ENCODE assay signal across 14 cellular contexts in the genomic region with DNA sequence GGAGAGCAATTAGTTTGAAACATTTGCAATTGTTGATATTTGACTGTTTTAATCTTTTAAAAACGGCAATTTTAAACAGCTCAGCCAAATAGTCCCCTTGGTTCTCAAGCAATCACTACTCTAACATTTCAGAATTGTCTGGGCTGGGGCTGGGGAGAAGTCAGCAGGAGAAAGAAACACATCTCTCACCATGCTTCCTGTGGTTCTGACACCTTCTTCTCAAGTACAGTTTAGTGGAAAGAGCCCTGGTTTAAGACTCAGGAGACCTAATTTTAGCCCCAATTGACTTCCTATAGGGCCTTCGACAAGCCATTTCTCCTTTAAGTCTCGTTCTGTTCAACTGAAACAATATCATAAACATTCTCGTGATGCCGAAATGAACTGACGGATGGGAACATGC.
DNase-seq lines count a peak whose midpoint lies in the region; ATAC-seq and TF ChIP-seq lines count a peak whose summit lies in the region.
"Had no signal": no experiment of that assay in that cellular context is flagged by ENCODE, and none has a peak within 500 bp of the region (broad histone marks: within the 10 kb centered on the region; RNA-seq: fewer than 3 reads in every experiment).

No MANE protein-coding gene starts in this region.

- H3K4me1 ChIP-seq in ACC112 (ENCODE audit: control insufficient read depth, insufficient read depth, low read length, unreplicated experiment) (peaks cover 35% of the 10 kb centered on the region), psoas muscle (peaks cover 32% of the 10 kb centered on the region)
- H3K4me1 ChIP-seq in effector memory CD4-positive, alpha-beta T cell (ENCODE audit: control insufficient read depth, insufficient read depth, low read length, poor library complexity, severe bottlenecking): no peaks in the 10 kb centered on the region

- no peaks in the 10 kb centered on the region for H3K27me3 ChIP-seq in ACC112 (ENCODE audit: insufficient read depth, low read length)
- H3K27me3 ChIP-seq in dorsolateral prefrontal cortex: no peaks in the 10 kb centered on the region
- H3K27me3 ChIP-seq in psoas muscle (ENCODE audit: insufficient read depth in 3 of 3, low read length in 2 of 3): no peaks in the 10 kb centered on the region
- no peaks in the 10 kb centered on the region for H3K27me3 ChIP-seq in effector memory CD4-positive, alpha-beta T cell (replicated peaks; ENCODE audit: control insufficient read depth, insufficient read depth, low read length, poor library complexity, severe bottlenecking)
- H3K27me3 ChIP-seq: upper lobe of left lung had no signal

- peak overlapping the region; percentile 33 for H3K27ac ChIP-seq in ACC112 (ENCODE audit: low read depth, low read length)
- H3K27ac ChIP-seq in dorsolateral prefrontal cortex: peak overlapping the region; percentile 36 to 96 (median 87)
- peak overlapping the region; percentile 77 for H3K27ac ChIP-seq in psoas muscle
- no peak overlapping the region for H3K27ac ChIP-seq in effector memory CD4-positive, alpha-beta T cell (ENCODE audit: insufficient read depth, low read length, poor library complexity, severe bottlenecking)
- H3K27ac ChIP-seq: upper lobe of left lung had no signal

- H3K79me2 ChIP-seq in ACC112 (ENCODE audit: control insufficient read depth, insufficient read depth, low read length, unreplicated experiment): no peaks in the 10 kb centered on the region

- H2AFZ ChIP-seq in ACC112 (ENCODE audit: low read length, unreplicated experiment): no peak overlapping the region

- DNase-seq in NCI-H146 (lab: John Stamatoyannopoulos, UW) (peak; percentile 44), dorsolateral prefrontal cortex (no peak), psoas muscle (no peak), EL (no peak)
- DNase-seq in central memory CD4-positive, alpha-beta T cell: no peak
- no peak for DNase-seq in effector memory CD4-positive, alpha-beta T cell
- DNase-seq: activated CD4-positive, alpha-beta T cell treated with anti-CD3 and anti-CD28 coated beads for 36 hours; activated T-cell treated with anti-CD3 and anti-CD28 coated beads, Interleukin-2, amount 50 U/mL, for 48 hours; MM.1S; nephron progenitor cell had no signal

- ATAC-seq in psoas muscle (no peak), GM18502 (IDR thresholded peaks at IDR 0.05; ENCODE audit: poor library complexity, unreplicated experiment) (no peak)
- ATAC-seq: activated CD4-positive, alpha-beta T cell treated with anti-CD3 and anti-CD28 coated beads for 36 hours had no signal

- 66 to 75% (median 71%) methylated on average over 6 of the region's 6 CpGs for WGBS in psoas muscle, 3 donors

- TF ChIP-seq CTCF in dorsolateral prefrontal cortex (IDR thresholded peaks at IDR 0.05 in 54 of 56, conservative IDR thresholded peaks at IDR 0.05 in 2 of 56; ENCODE audit: low read depth in 1 of 56, partially characterized antibody in 56 of 56) (no peak), psoas muscle (IDR thresholded peaks at IDR 0.05) (no peak)

- intact Hi-C loops in dorsolateral prefrontal cortex (cut with DNase I) (loop anchor here (2.0 to 10.0 kb wide), 6 partner anchors 165 to 585 kb away; partner anchors contain the start of gene CDYL (in 1 of the 2)), psoas muscle (cut with DNase I) (loop anchor here in 1 of 2 donors (5.0 kb wide), 1 partner anchor 255 kb away; no protein-coding TSS in a partner anchor)

- H3K9me3 ChIP-seq in psoas muscle: no peaks in the 10 kb centered on the region
- no peaks in the 10 kb centered on the region for H3K9me3 ChIP-seq in effector memory CD4-positive, alpha-beta T cell (ENCODE audit: control insufficient read depth, low read length)
- H3K9me3 ChIP-seq: upper lobe of left lung had no signal

- H3K36me3 ChIP-seq in ACC112 (ENCODE audit: insufficient read depth, low read length): no peaks in the 10 kb centered on the region
- H3K36me3 ChIP-seq in psoas muscle (ENCODE audit: insufficient read depth in 1 of 2, low read depth in 1 of 2): no peaks in the 10 kb centered on the region
- no peaks in the 10 kb centered on the region for H3K36me3 ChIP-seq in effector memory CD4-positive, alpha-beta T cell (ENCODE audit: control insufficient read depth, insufficient read depth, low read length)
- H3K36me3 ChIP-seq: upper lobe of left lung had no signal

- H3K4me3 ChIP-seq in ACC112 (ENCODE audit: low read depth, low read length) (peak overlapping the region; percentile 49), dorsolateral prefrontal cortex (peak overlapping the region in 51 of 59 donors; percentile 3 to 60 (median 41)), psoas muscle (peak overlapping the region; percentile 2)
- H3K4me3 ChIP-seq in effector memory CD4-positive, alpha-beta T cell (ENCODE audit: insufficient read depth, low read depth, low read length, poor library complexity, severe bottlenecking): no peak overlapping the region
- H3K4me3 ChIP-seq: skin epidermis, upper lobe of left lung had no signal
